ENCODE assay signal across 1 cellular context in genomic region chr3:131723343-131723742, GRCh38.
TF ChIP-seq lines count a peak whose summit lies in the region.

No MANE protein-coding gene starts in this region.

TF ChIP-seq in WTC11, 78 proteins besides CTCF, POLR2A, EP300 and RAD21 (continued from another document):
- TF ChIP-seq, protein P1, sequence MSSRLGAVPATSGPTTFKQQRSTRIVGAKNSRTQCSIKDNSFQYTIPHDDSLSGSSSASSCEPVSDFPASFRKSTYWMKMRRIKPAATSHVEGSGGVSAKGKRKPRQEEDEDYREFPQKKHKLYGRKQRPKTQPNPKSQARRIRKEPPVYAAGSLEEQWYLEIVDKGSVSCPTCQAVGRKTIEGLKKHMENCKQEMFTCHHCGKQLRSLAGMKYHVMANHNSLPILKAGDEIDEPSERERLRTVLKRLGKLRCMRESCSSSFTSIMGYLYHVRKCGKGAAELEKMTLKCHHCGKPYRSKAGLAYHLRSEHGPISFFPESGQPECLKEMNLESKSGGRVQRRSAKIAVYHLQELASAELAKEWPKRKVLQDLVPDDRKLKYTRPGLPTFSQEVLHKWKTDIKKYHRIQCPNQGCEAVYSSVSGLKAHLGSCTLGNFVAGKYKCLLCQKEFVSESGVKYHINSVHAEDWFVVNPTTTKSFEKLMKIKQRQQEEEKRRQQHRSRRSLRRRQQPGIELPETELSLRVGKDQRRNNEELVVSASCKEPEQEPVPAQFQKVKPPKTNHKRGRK (CRISPR knock-in tag; IDR thresholded peaks at IDR 0.05; ENCODE audit: borderline replicate concordance), result no peak
- no peak for TF ChIP-seq IRF1 (CRISPR knock-in tag; IDR thresholded peaks at IDR 0.05)
- TF ChIP-seq NFE2L1 (CRISPR knock-in tag; IDR thresholded peaks at IDR 0.05), result no peak
- no peak for TF ChIP-seq FOXK1 (CRISPR knock-in tag; IDR thresholded peaks at IDR 0.05)
- TF ChIP-seq ZNF219 (CRISPR knock-in tag; IDR thresholded peaks at IDR 0.05; ENCODE audit: borderline replicate concordance), result no peak
TF ChIP-seq in WTC11: peak in this region for 0.
